8 cellular contexts compared by ENCODE assay signal in genomic region chr13:36919206-36919832, GRCh38. TPM values are rescaled to one million over a fixed set of nuclear protein-coding genes. Genes with fewer than 3 reads are reported as not detected.
DNase-seq lines count a peak whose midpoint lies in the region; ATAC-seq, FAIRE-seq and TF ChIP-seq lines count a peak whose summit lies in the region.

No MANE protein-coding gene starts in this region.

- peaks cover 19% of the 10 kb centered on the region for H3K27me3 ChIP-seq in CD8-positive, alpha-beta T cell (ENCODE audit: insufficient read depth, low read length)
- no peaks in the 10 kb centered on the region for H3K27me3 ChIP-seq in GM23248 (replicated peaks; ENCODE audit: insufficient read depth)
- H3K27me3 ChIP-seq in keratinocyte (ENCODE audit: control insufficient read depth, extremely low read depth, insufficient read depth, low read length) = peaks cover 11% of the 10 kb centered on the region

- POLR2A ChIA-PET in CD8-positive, alpha-beta T cell (lab: Charles Lee) = no interaction called here
- POLR2A ChIA-PET in MCF 10A (lab: Yijun Ruan, JAX) = interaction anchor here (0.7 to 0.8 kb wide), 2 partner anchors 56 to 389 kb away, joined by 3 to 4 read pairs; no protein-coding TSS in a partner anchor

- no peak for FAIRE-seq in keratinocyte (lab: Jason Lieb, UNC)

- H3K79me2 ChIP-seq in GM23248 (ENCODE audit: insufficient read depth) (peaks cover 41% of the 10 kb centered on the region), keratinocyte (ENCODE audit: control insufficient read depth, insufficient read depth, low read length) (no peaks in the 10 kb centered on the region)

- H3K4me2 ChIP-seq in GM23248 (ENCODE audit: unreplicated experiment) (peak overlapping the region; percentile 85), keratinocyte (ENCODE audit: control insufficient read depth, extremely low read depth, insufficient read depth, low read depth, low read length) (peak overlapping the region; percentile 77)

- H4K20me1 ChIP-seq in GM23248 (ENCODE audit: insufficient read depth) (no peaks in the 10 kb centered on the region), keratinocyte (ENCODE audit: control insufficient read depth, extremely low read depth, insufficient read depth, low read length) (no peaks in the 10 kb centered on the region)

- dilution Hi-C loops in keratinocyte (cut with MboI; ENCODE audit: extremely low pct_ligation_motif_present, low sequenced_read_pairs) = no loop called here

- no peak overlapping the region for H3K27ac ChIP-seq in CD8-positive, alpha-beta T cell (ENCODE audit: low read depth, low read length)
- peak overlapping the region; percentile 87 for H3K27ac ChIP-seq in GM23248
- no peak overlapping the region for H3K27ac ChIP-seq in keratinocyte (ENCODE audit: control insufficient read depth, insufficient read depth, low read length)

- in situ Hi-C loops in GM23248 (cut with MboI) = no loop called here

- no peak for ATAC-seq in CD8-positive, alpha-beta T cell
- peak; percentile 43 to 54 for ATAC-seq in stimulated activated naive B cell treated with anti-CD40 and anti-IgM and Interleukin-4, amounts not matched to agents 10 μg/mL and 1 μg/mL and 100 μg/mL, for 72 hours (replicated peaks)
- ATAC-seq in GM18517 (IDR thresholded peaks at IDR 0.05; ENCODE audit: unreplicated experiment) = no peak

- intact Hi-C loops in CD8-positive, alpha-beta T cell (cut with DNase I, micrococcal nuclease) = no loop called here
- intact Hi-C loops in MCF 10A (cut with micrococcal nuclease) = no loop called here

- H3K27ac Mint-ChIP-seq in CD8-positive, alpha-beta T cell = no peak overlapping the region
- no peak overlapping the region for H3K27ac Mint-ChIP-seq in MCF 10A (ENCODE audit: low read depth, unreplicated experiment)
- H3K27ac Mint-ChIP-seq in stimulated activated naive B cell treated with anti-CD40 and anti-IgM and Interleukin-4, amounts not matched to agents 10 μg/mL and 1 μg/mL and 100 μg/mL, for 72 hours = no peak overlapping the region

- no peak for DNase-seq in CD8-positive, alpha-beta T cell
- peak; percentile 74 for DNase-seq in GM23248
- DNase-seq in NCI-H2227 treated with DMSO at 0.1 percent for 48 hours (lab: John Stamatoyannopoulos, UW) = peak; percentile 56
- DNase-seq in MCF 10A (ENCODE audit: unreplicated experiment) = peak; percentile 13
- DNase-seq in keratinocyte (ENCODE audit: low read depth, low spot score) = no peak
- no peak for DNase-seq in stimulated activated naive B cell treated with anti-CD40 and anti-IgM and Interleukin-4, amounts not matched to agents 10 μg/mL and 1 μg/mL and 100 μg/mL, for 72 hours
- DNase-seq in DMS153 treated with DMSO at 0.1 percent for 48 hours (lab: John Stamatoyannopoulos, UW; ENCODE audit: unreplicated experiment) = no peak

- peak overlapping the region; percentile 44 for H3K4me3 Mint-ChIP-seq in CD8-positive, alpha-beta T cell
- H3K4me3 Mint-ChIP-seq in MCF 10A (ENCODE audit: unreplicated experiment) = peak overlapping the region; percentile 63
- H3K4me3 Mint-ChIP-seq in stimulated activated naive B cell treated with anti-CD40 and anti-IgM and Interleukin-4, amounts not matched to agents 10 μg/mL and 1 μg/mL and 100 μg/mL, for 72 hours = peak overlapping the region; percentile 65 to 77

- peaks cover 28% of the 10 kb centered on the region for H3F3A ChIP-seq in GM23248 (ENCODE audit: insufficient read depth)

- H3K4me1 Mint-ChIP-seq in CD8-positive, alpha-beta T cell (ENCODE audit: low read depth) = peaks cover 10% of the 10 kb centered on the region
- no peaks in the 10 kb centered on the region for H3K4me1 Mint-ChIP-seq in MCF 10A (ENCODE audit: insufficient read depth, unreplicated experiment)
- H3K4me1 Mint-ChIP-seq in stimulated activated naive B cell treated with anti-CD40 and anti-IgM and Interleukin-4, amounts not matched to agents 10 μg/mL and 1 μg/mL and 100 μg/mL, for 72 hours = peaks cover 4 to 8% of the 10 kb centered on the region in 2 donors

- peak overlapping the region; percentile 86 for H2AFZ ChIP-seq in GM23248
- peak overlapping the region; percentile 42 for H2AFZ ChIP-seq in keratinocyte (ENCODE audit: control insufficient read depth, low read length)

- CTCF ChIA-PET in CD8-positive, alpha-beta T cell (lab: Charles Lee) = no interaction called here
- CTCF ChIA-PET in MCF 10A (lab: Yijun Ruan, JAX) = interaction anchor here (0.9 kb wide), 1 partner anchor 62 kb away, joined by 3 read pairs; no protein-coding TSS in a partner anchor

- H3K9me3 ChIP-seq in CD8-positive, alpha-beta T cell (ENCODE audit: low read length) = no peaks in the 10 kb centered on the region
- H3K9me3 ChIP-seq in GM23248 (ENCODE audit: low read depth) (no peaks in the 10 kb centered on the region), keratinocyte (ENCODE audit: control insufficient read depth, low read depth, low read length) (no peaks in the 10 kb centered on the region)

- H3K4me3 ChIP-seq in CD8-positive, alpha-beta T cell (ENCODE audit: low read depth, low read length) = no peak overlapping the region
- H3K4me3 ChIP-seq in GM23248 (peak overlapping the region; percentile 89), keratinocyte (ENCODE audit: control insufficient read depth in 2 of 3, extremely low read depth in 1 of 3, insufficient read depth in 2 of 3, low read depth in 1 of 3, low read length in 3 of 3) (peak overlapping the region; percentile 41 to 68 (median 52))

- no peak for TF ChIP-seq CTCF in CD8-positive, alpha-beta T cell (IDR thresholded peaks at IDR 0.05)
- no peak for TF ChIP-seq CTCF in MCF 10A (IDR thresholded peaks at IDR 0.05; ENCODE audit: unreplicated experiment)
- no peak for TF ChIP-seq CTCF in keratinocyte (optimal IDR thresholded peaks at IDR 0.05 in 1 of 3, IDR thresholded peaks at IDR 0.05 in 1 of 3, conservative IDR thresholded peaks at IDR 0.05 in 1 of 3; ENCODE audit: extremely low read depth in 1 of 3, insufficient read depth in 2 of 3, low read length in 3 of 3)

- H3K27me3 Mint-ChIP-seq in CD8-positive, alpha-beta T cell (ENCODE audit: low read depth) = peaks cover 47% of the 10 kb centered on the region
- no peaks in the 10 kb centered on the region for H3K27me3 Mint-ChIP-seq in MCF 10A (ENCODE audit: insufficient read depth, unreplicated experiment)
- H3K27me3 Mint-ChIP-seq in stimulated activated naive B cell treated with anti-CD40 and anti-IgM and Interleukin-4, amounts not matched to agents 10 μg/mL and 1 μg/mL and 100 μg/mL, for 72 hours = peaks cover 52 to 73% of the 10 kb centered on the region in 2 donors

- H3K4me1 ChIP-seq in CD8-positive, alpha-beta T cell (ENCODE audit: insufficient read depth, low read length) = peaks cover 3% of the 10 kb centered on the region
- H3K4me1 ChIP-seq in GM23248 (ENCODE audit: insufficient read depth) (peaks cover 18% of the 10 kb centered on the region), keratinocyte (ENCODE audit: control insufficient read depth, extremely low read depth, insufficient read depth, low read length) (peaks cover 5% of the 10 kb centered on the region)

- H3K9ac ChIP-seq in GM23248 = peak overlapping the region; percentile 88
- H3K9ac ChIP-seq in keratinocyte (ENCODE audit: control insufficient read depth, extremely low read depth, insufficient read depth, low read length) = peak overlapping the region; percentile 3

- no TSS peak for BruUV-seq in MCF 10A (replicated peaks; lab: Mats Ljungman, UMichigan)

- no peaks in the 10 kb centered on the region for H3K36me3 Mint-ChIP-seq in CD8-positive, alpha-beta T cell
- no peaks in the 10 kb centered on the region for H3K36me3 Mint-ChIP-seq in MCF 10A (ENCODE audit: insufficient read depth, unreplicated experiment)
- no peaks in the 10 kb centered on the region for H3K36me3 Mint-ChIP-seq in stimulated activated naive B cell treated with anti-CD40 and anti-IgM and Interleukin-4, amounts not matched to agents 10 μg/mL and 1 μg/mL and 100 μg/mL, for 72 hours

- no peaks in the 10 kb centered on the region for H3K9me2 ChIP-seq in GM23248 (ENCODE audit: insufficient read depth)

- H3K9me1 ChIP-seq in keratinocyte (ENCODE audit: control insufficient read depth, extremely low read depth, insufficient read depth, low read length) = no peaks in the 10 kb centered on the region

- no peaks in the 10 kb centered on the region for H3K9me3 Mint-ChIP-seq in CD8-positive, alpha-beta T cell
- H3K9me3 Mint-ChIP-seq in MCF 10A (ENCODE audit: unreplicated experiment) = no peaks in the 10 kb centered on the region
- no peaks in the 10 kb centered on the region for H3K9me3 Mint-ChIP-seq in stimulated activated naive B cell treated with anti-CD40 and anti-IgM and Interleukin-4, amounts not matched to agents 10 μg/mL and 1 μg/mL and 100 μg/mL, for 72 hours

- 0 to 1% methylated on average over 14 to 49 of the region's 50 CpGs for WGBS in GM23248 (ENCODE audit: low coverage in 1 of 2, low lambda C conversion rate in 2 of 2, missing lambda C conversion rate in 2 of 2), 2 experiments

- H3K36me3 ChIP-seq in CD8-positive, alpha-beta T cell (ENCODE audit: insufficient read depth, low read length) = no peaks in the 10 kb centered on the region
- H3K36me3 ChIP-seq in GM23248 (ENCODE audit: low read depth) (no peaks in the 10 kb centered on the region), keratinocyte (ENCODE audit: control insufficient read depth in 2 of 2, extremely low read depth in 1 of 2, insufficient read depth in 2 of 2, low read length in 2 of 2) (no peaks in the 10 kb centered on the region)

RNA-seq across cellular contexts. Expression of gene SMAD9, which starts 0.7 kb away (rescaled TPM):
- not detected for total RNA-seq in CD8-positive, alpha-beta T cell
- 9.4 and 10.8 TPM in 2 replicates for total RNA-seq in GM23248 (2014; rRNA removed; shearing (Covaris generic))
- polyA plus RNA-seq in GM23248 (2016; fragmentation: Nextera tagmentation; extraction: Ambion mirVana) = 9.1 and 10.6 TPM in 2 replicates
- total RNA-seq in MCF 10A (2022) = 0.98 and 1.6 TPM in 2 replicates
- 0.04 to 0.10 TPM (median 0.10 TPM) in 3 replicates for polyA plus RNA-seq in keratinocyte
- not detected for polyA plus RNA-seq in keratinocyte (2011; ENCODE audit: low read depth)
- polyA plus RNA-seq in keratinocyte (2011; cell fraction: cytosol; rRNA removed) = 0.05 and 0.07 TPM in 2 replicates
- 0.08 and 0.15 TPM in 2 replicates for polyA plus RNA-seq in keratinocyte (2011; cell fraction: nucleus; rRNA removed)
- 0.14 and 0.23 TPM in 2 replicates for polyA plus RNA-seq in keratinocyte (2012; ENCODE audit: low replicate concordance)
- 0.13 to 0.26 TPM (median 0.16 TPM) in 3 replicates for polyA minus RNA-seq in keratinocyte
- polyA minus RNA-seq in keratinocyte (2011; cell fraction: cytosol; rRNA and poly(A)+ RNA removed) = not detected
- polyA minus RNA-seq in keratinocyte (2011; cell fraction: nucleus; rRNA and poly(A)+ RNA removed) = 0.16 TPM in 1 of 2 replicates, not detected in the other

Comparison
In these comparisons a context has a peak if more than half of its experiments do, and no peak if none do; other contexts are left out.
1. ATAC-seq: peak in stimulated activated naive B cell treated with anti-CD40 and anti-IgM and Interleukin-4, amounts not matched to agents 10 μg/mL and 1 μg/mL and 100 μg/mL, for 72 hours (2 of 2); none in CD8-positive, alpha-beta T cell (single experiment) and GM18517 (single experiment).
2. DNase-seq: peak in GM23248 (single experiment), NCI-H2227 treated with DMSO at 0.1 percent for 48 hours (single experiment) and MCF 10A (single experiment); none in CD8-positive, alpha-beta T cell (0 of 7), keratinocyte (single experiment), stimulated activated naive B cell treated with anti-CD40 and anti-IgM and Interleukin-4, amounts not matched to agents 10 μg/mL and 1 μg/mL and 100 μg/mL, for 72 hours (single experiment) and DMS153 treated with DMSO at 0.1 percent for 48 hours (single experiment).
3. Peak in every context shown above with its lines, with median percentiles within 50 percentile points of each other: H3K4me3 Mint-ChIP-seq.